ENCODE assay signal across 8 cellular contexts in the genomic region with DNA sequence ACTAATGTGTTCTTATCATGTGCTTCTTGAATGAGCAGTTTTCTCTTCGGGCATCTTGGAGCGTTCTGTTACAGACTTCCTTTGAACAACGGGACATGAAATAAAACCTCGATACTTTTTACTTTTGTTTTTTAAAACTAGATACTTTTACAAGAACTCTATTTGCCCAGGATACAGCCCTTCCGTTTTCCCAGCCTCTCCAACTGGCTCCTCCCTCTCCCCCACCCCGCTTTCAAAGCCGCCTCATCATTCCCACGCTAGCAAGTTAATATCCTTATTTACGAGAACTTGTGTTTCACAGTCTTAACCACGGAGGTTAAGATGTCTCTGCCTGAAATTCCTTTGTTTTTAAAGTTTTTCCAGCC. TPM values are rescaled to one million over a fixed set of nuclear protein-coding genes. Genes with fewer than 3 reads are reported as not detected.
A peak's percentile ranks its signal among the peaks of the same experiment; 100 is the strongest.
DNase-seq lines count a peak whose midpoint lies in the region; ATAC-seq and TF ChIP-seq lines count a peak whose summit lies in the region.

No MANE protein-coding gene starts in this region.

- CTCF ChIA-PET in PC-9 (lab: Charles Lee): no interaction called here

- 0 out of 2 replicates have a peak, but pooled peaks cover 6% of the 10 kb centered on the region for H3K4me1 ChIP-seq in PC-9 (replicated peaks; ENCODE audit: insufficient read depth)
- H3K4me1 ChIP-seq in right lobe of liver: peaks cover 0 to 6% (median 2%) of the 10 kb centered on the region in 4 donors
- peaks cover 4% of the 10 kb centered on the region in 2 donors for H3K4me1 ChIP-seq in thoracic aorta (ENCODE audit: control insufficient read depth in 1 of 2, low read depth in 2 of 2)

- H3K4me2 ChIP-seq in PC-9: peak overlapping the region; percentile 91

- H3K27me3 ChIP-seq in PC-9 (ENCODE audit: insufficient read depth, low read depth): no peaks in the 10 kb centered on the region
- no peaks in the 10 kb centered on the region for H3K27me3 ChIP-seq in right lobe of liver
- H3K27me3 ChIP-seq in thoracic aorta (replicated peaks; ENCODE audit: insufficient read depth): no peaks in the 10 kb centered on the region

- BruUV-seq in PC-9 (replicated peaks; lab: Mats Ljungman, UMichigan): no TSS peak

- peak overlapping the region; percentile 99 for H2AFZ ChIP-seq in PC-9

- no peaks in the 10 kb centered on the region for H4K20me1 ChIP-seq in PC-9 (ENCODE audit: insufficient read depth)

- under 1% methylated on average over 10 of the region's 10 CpGs for WGBS in right lobe of liver (ENCODE audit: insufficient coverage, low coverage, low lambda C conversion rate, missing lambda C conversion rate)

- no peaks in the 10 kb centered on the region for H3F3A ChIP-seq in PC-9 (ENCODE audit: insufficient read depth, low read depth)

- H3K4me3 ChIP-seq in AG10803 (ENCODE audit: low read length) (peak overlapping the region; percentile 85), PC-9 (peak overlapping the region; percentile 94), choroid plexus epithelial cell (ENCODE audit: low read depth, low read length) (peak overlapping the region; percentile 92), right lobe of liver (peak overlapping the region; percentile 93 to 98 (median 97)), thoracic aorta (peak overlapping the region; percentile 85)

- H3K9me2 ChIP-seq in PC-9 (ENCODE audit: insufficient read depth): no peaks in the 10 kb centered on the region

- intact Hi-C loops in PC-9 (cut with micrococcal nuclease; ENCODE audit: unreplicated experiment): loop anchor here (1.0 to 5.0 kb wide), 2 partner anchors 65 to 295 kb away; partner anchors contain the start of genes AKIRIN2 and SLC35A1
- intact Hi-C loops in right lobe of liver (cut with DNase I): no loop called here

- POLR2A ChIA-PET in PC-9 (lab: Charles Lee; ENCODE audit: unreplicated experiment): no interaction called here

- TF ChIP-seq POLR2A in right lobe of liver (IDR thresholded peaks at IDR 0.05): no peak

- no peak for TF ChIP-seq CTCF in AG10803 (conservative IDR thresholded peaks at IDR 0.05; ENCODE audit: low read length)
- TF ChIP-seq CTCF in PC-9 (conservative IDR thresholded peaks at IDR 0.05): no peak
- TF ChIP-seq CTCF in choroid plexus epithelial cell (conservative IDR thresholded peaks at IDR 0.05; ENCODE audit: low read depth, low read length): no peak
- no peak for TF ChIP-seq CTCF in right lobe of liver (IDR thresholded peaks at IDR 0.05)
- no peak for TF ChIP-seq CTCF in thoracic aorta (IDR thresholded peaks at IDR 0.05)

- DNase-seq in AG10803 (ENCODE audit: low read depth): peak; percentile 33
- DNase-seq in PC-9: no peak
- peak; percentile 63 for DNase-seq in choroid plexus epithelial cell (ENCODE audit: low read depth)
- no peak for DNase-seq in right lobe of liver
- no peak for DNase-seq in thoracic aorta (ENCODE audit: low spot score)
- no peak for DNase-seq in stimulated activated CD4-positive, alpha-beta T cell treated with anti-CD3 and anti-CD28 coated beads, Interleukin-4, amount 100 ng/mL, for 24 hours

- H3K9me3 ChIP-seq in PC-9 (ENCODE audit: insufficient read depth, low read depth) (no peaks in the 10 kb centered on the region), right lobe of liver (no peaks in the 10 kb centered on the region), thoracic aorta (no peaks in the 10 kb centered on the region)

- H3K79me2 ChIP-seq in PC-9 (ENCODE audit: low read depth): no peaks in the 10 kb centered on the region

- H3K36me3 ChIP-seq in PC-9 (ENCODE audit: low read depth) (no peaks in the 10 kb centered on the region), right lobe of liver (no peaks in the 10 kb centered on the region), thoracic aorta (no peaks in the 10 kb centered on the region)

- H3K27ac ChIP-seq in PC-9 (no peak overlapping the region), right lobe of liver (peak overlapping the region in 2 of 3 donors; percentile 21 to 72), thoracic aorta (peak overlapping the region; percentile 51 to 59)

- peak; percentile 9 for ATAC-seq in GM18517 (IDR thresholded peaks at IDR 0.05; ENCODE audit: unreplicated experiment)
- ATAC-seq in HG03135 (IDR thresholded peaks at IDR 0.05; ENCODE audit: unreplicated experiment): peak; percentile 5
- peak; percentile 37 to 62 (median 54) for ATAC-seq in right lobe of liver
- peak; percentile 56 for ATAC-seq in thoracic aorta (ENCODE audit: insufficient number of reproducible peaks, low FRiP score, low read depth)

RNA-seq across cellular contexts. Expression of gene CFAP206, which starts 0.3 kb away (rescaled TPM):
- 2.9 and 3.2 TPM in 2 replicates for total RNA-seq in PC-9 (2021)
- total RNA-seq in right lobe of liver: under 1 TPM in 1 of 6 experiments, not detected in 5; 0.20 TPM
- 1 to 10 TPM in 1 of 2 donors, not detected in 1; 2.8 TPM for total RNA-seq in thoracic aorta

Comparison
In these comparisons a context has a peak if more than half of its experiments do, and no peak if none do; other contexts are left out.
1. DNase-seq: peak in AG10803 (single experiment) and choroid plexus epithelial cell (single experiment); none in PC-9 (0 of 2), right lobe of liver (0 of 3), thoracic aorta (single experiment) and stimulated activated CD4-positive, alpha-beta T cell treated with anti-CD3 and anti-CD28 coated beads, Interleukin-4, amount 100 ng/mL, for 24 hours (single experiment).
2. ATAC-seq: peak in every context shown above with its lines; median percentile 56 in thoracic aorta; 54 in right lobe of liver; 9 in GM18517; 5 in HG03135.
3. Peak in every context shown above with its lines, with median percentiles within 50 percentile points of each other: H3K4me3 ChIP-seq.